1 cellular context compared by ENCODE assay signal in the genomic region with DNA sequence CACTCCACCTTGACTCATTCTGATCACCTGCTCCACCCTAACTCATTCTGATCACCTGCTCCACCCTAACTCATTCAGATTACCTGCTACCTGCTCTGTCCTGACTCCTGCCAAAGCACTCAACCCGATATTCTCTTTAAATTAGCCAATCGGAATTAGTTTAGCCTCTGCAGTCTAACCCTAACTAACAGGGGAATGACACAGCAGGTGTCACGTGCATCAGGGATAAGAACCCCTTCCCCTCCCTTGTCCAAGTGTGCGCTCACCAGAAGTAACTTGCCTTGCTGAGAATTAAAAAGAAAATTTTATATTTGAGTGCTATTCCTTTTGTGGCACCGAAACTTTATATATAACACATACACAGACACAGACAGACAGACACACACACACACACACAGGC.
A peak's percentile ranks its signal among the peaks of the same experiment; 100 is the strongest.
TF ChIP-seq lines count a peak whose summit lies in the region.

No MANE protein-coding gene starts in this region.

TF ChIP-seq in K562, 482 proteins besides CTCF, POLR2A, EP300 and RAD21 (continued from another document):
- TF ChIP-seq ZBTB40 (IDR thresholded peaks at IDR 0.05) (peak; percentile 68), ZBTB40 (CRISPR knock-in tag; IDR thresholded peaks at IDR 0.05) (0 out of 2 replicates have a peak, but pooled peaks have one; percentile 43), USF1 (CRISPR knock-in tag; IDR thresholded peaks at IDR 0.05) (0 out of 2 replicates have a peak, but pooled peaks have one; percentile 17), BHLHE40 (IDR thresholded peaks at IDR 0.05; ENCODE audit: low read length) (peak; percentile 39; the same call in 1 of the 2 replicates), RAD51 (IDR thresholded peaks at IDR 0.05; ENCODE audit: borderline replicate concordance, low read depth) (peak; percentile 31; the same call in 1 of the 2 replicates), NFE2 (IDR thresholded peaks at IDR 0.05; ENCODE audit: low read depth) (peak; percentile 60)
- TF ChIP-seq, protein P1, sequence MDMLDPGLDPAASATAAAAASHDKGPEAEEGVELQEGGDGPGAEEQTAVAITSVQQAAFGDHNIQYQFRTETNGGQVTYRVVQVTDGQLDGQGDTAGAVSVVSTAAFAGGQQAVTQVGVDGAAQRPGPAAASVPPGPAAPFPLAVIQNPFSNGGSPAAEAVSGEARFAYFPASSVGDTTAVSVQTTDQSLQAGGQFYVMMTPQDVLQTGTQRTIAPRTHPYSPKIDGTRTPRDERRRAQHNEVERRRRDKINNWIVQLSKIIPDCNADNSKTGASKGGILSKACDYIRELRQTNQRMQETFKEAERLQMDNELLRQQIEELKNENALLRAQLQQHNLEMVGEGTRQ (CRISPR knock-in tag; IDR thresholded peaks at IDR 0.05): 0 out of 2 replicates have a peak, but pooled peaks have one; percentile 8
